In the genomic region with DNA sequence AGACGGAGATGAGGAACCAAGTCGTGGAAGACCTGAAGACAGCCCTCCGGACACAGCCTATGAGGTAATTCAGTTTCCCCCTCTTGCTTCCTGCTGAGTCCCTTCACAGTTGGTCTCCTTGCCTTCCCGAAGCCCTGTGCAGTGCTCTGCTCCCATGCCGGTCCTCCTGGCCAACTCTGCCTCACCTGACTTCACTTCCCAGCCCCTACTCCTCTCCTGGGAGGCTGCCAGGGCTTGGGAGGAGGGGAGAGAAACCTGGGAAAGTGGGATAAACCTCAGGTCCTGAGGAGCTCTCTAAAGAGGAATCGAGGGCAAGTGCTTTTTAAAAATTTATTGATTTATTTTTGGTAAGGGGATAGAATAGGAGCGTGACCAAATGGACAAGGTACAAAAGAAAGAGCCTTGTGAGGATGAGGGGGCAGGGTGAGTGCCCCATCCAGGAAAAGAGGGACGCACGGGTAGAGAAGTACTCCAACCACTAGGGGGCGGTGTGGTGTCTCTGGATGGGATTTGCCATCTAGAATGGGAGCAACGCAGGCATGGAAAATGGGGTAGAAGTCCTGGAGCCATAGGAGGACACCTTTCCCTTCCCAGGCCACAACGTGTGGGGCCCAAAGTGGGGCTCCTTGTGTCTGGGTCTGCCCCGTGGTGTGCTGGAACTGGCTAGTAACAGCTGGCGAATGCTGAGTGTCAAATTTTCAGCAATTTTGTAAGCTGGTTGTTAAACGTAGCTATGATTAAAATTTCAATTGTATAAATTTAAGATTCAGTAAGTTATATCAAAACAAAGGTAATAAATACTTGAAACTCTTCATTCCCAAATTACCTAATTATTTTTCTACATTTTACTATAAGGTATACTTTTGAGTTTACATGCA, we compare ENCODE assay signal across 8 cellular contexts.
DNase-seq lines count a peak whose midpoint lies in the region; ATAC-seq and TF ChIP-seq lines count a peak whose summit lies in the region.

No MANE protein-coding gene starts in this region.

- no peak overlapping the region for H3K27ac Mint-ChIP-seq in activated CD4-positive, alpha-beta memory T cell treated with anti-CD3 and anti-CD28 coated beads for 36 hours
- no peak overlapping the region for H3K27ac Mint-ChIP-seq in endodermal cell

- no peak overlapping the region for H3K9ac ChIP-seq in endodermal cell (ENCODE audit: extremely low read depth, low read length, poor library complexity, severe bottlenecking)

- peaks cover 14% of the 10 kb centered on the region for H3K27me3 ChIP-seq in endodermal cell (ENCODE audit: control insufficient read depth, insufficient read depth, low read length, poor library complexity, severe bottlenecking)

- H3K4me3 ChIP-seq in endodermal cell (ENCODE audit: low read length) (no peak overlapping the region), mucosa of descending colon (no peak overlapping the region)

- intact Hi-C loops in activated CD4-positive, alpha-beta memory T cell treated with anti-CD3 and anti-CD28 coated beads for 36 hours (cut with micrococcal nuclease): loop anchor here (10.0 kb wide), 1 partner anchor 440 kb away; no protein-coding TSS in a partner anchor
- intact Hi-C loops in mucosa of descending colon (cut with DNase I, micrococcal nuclease): no loop called here

- no peaks in the 10 kb centered on the region for H3K36me3 Mint-ChIP-seq in activated CD4-positive, alpha-beta memory T cell treated with anti-CD3 and anti-CD28 coated beads for 36 hours
- no peaks in the 10 kb centered on the region for H3K36me3 Mint-ChIP-seq in endodermal cell (ENCODE audit: low read depth)

- POLR2A ChIA-PET in activated CD4-positive, alpha-beta memory T cell treated with anti-CD3 and anti-CD28 coated beads for 36 hours (lab: Charles Lee): no interaction called here

- ATAC-seq in mucosa of descending colon (peak; percentile 75), GM19467 (IDR thresholded peaks at IDR 0.05; ENCODE audit: unreplicated experiment) (no peak)

- DNase-seq in NCI-H1694 (lab: John Stamatoyannopoulos, UW) (peak; percentile 33), NCI-H1694 treated with DMSO at 0.1 percent for 48 hours (lab: John Stamatoyannopoulos, UW) (no peak), NCI-H1092 treated with DMSO at 0.1 percent for 48 hours (lab: John Stamatoyannopoulos, UW) (peak; percentile 35), endodermal cell (peak; percentile 95), mucosa of descending colon (peak in 2 of 3 donors; percentile 68 to 91)
- peak; percentile 65 for DNase-seq in activated CD4-positive, alpha-beta memory T cell treated with anti-CD3 and anti-CD28 coated beads for 36 hours
- DNase-seq in stimulated activated CD8-positive, alpha-beta memory T cell treated with anti-CD3 and anti-CD28 coated beads, Interleukin-7, amount 100 ng/mL, for 48 hours (ENCODE audit: extremely low read depth in 1 of 2, low read depth in 1 of 2): peak; percentile 22 to 29

- no peak overlapping the region for H3K4me3 Mint-ChIP-seq in activated CD4-positive, alpha-beta memory T cell treated with anti-CD3 and anti-CD28 coated beads for 36 hours
- no peak overlapping the region for H3K4me3 Mint-ChIP-seq in endodermal cell

- H3K4me1 ChIP-seq in endodermal cell (ENCODE audit: control insufficient read depth, insufficient read depth, low read length) (no peaks in the 10 kb centered on the region), mucosa of descending colon (ENCODE audit: low read depth) (no peaks in the 10 kb centered on the region)

- H3K27me3 Mint-ChIP-seq in activated CD4-positive, alpha-beta memory T cell treated with anti-CD3 and anti-CD28 coated beads for 36 hours: peaks cover 8% of the 10 kb centered on the region
- peaks cover 26% of the 10 kb centered on the region for H3K27me3 Mint-ChIP-seq in endodermal cell (ENCODE audit: insufficient read depth)

- H3K9me3 ChIP-seq in endodermal cell (ENCODE audit: control insufficient read depth, low read length) (no peaks in the 10 kb centered on the region), mucosa of descending colon (no peaks in the 10 kb centered on the region)

- 71 to 89% methylated on average over 5 to 14 of the region's 15 CpGs for WGBS in endodermal cell (ENCODE audit: insufficient coverage in 1 of 2, insufficient read length in 1 of 2), 2 experiments

- CTCF ChIA-PET in activated CD4-positive, alpha-beta memory T cell treated with anti-CD3 and anti-CD28 coated beads for 36 hours (lab: Charles Lee): interaction anchor here (0.6 to 3.2 kb wide), 21 partner anchors 9 to 503 kb away, joined by 3 to 12 read pairs (median 3); no protein-coding TSS in a partner anchor

- no peaks in the 10 kb centered on the region for H3K9me3 Mint-ChIP-seq in activated CD4-positive, alpha-beta memory T cell treated with anti-CD3 and anti-CD28 coated beads for 36 hours
- no peaks in the 10 kb centered on the region for H3K9me3 Mint-ChIP-seq in endodermal cell

- TF ChIP-seq CTCF in endodermal cell (conservative IDR thresholded peaks at IDR 0.05) (peak; percentile 94), mucosa of descending colon (IDR thresholded peaks at IDR 0.05) (peak; percentile 52)

- no peak overlapping the region for H3K27ac ChIP-seq in endodermal cell (ENCODE audit: low read depth, low read length)

- no peaks in the 10 kb centered on the region for H3K4me1 Mint-ChIP-seq in activated CD4-positive, alpha-beta memory T cell treated with anti-CD3 and anti-CD28 coated beads for 36 hours (ENCODE audit: low read depth)
- H3K4me1 Mint-ChIP-seq in endodermal cell: no peaks in the 10 kb centered on the region

- H3K36me3 ChIP-seq in endodermal cell (ENCODE audit: control insufficient read depth, insufficient read depth, low read length) (no peaks in the 10 kb centered on the region), mucosa of descending colon (ENCODE audit: low read depth) (no peaks in the 10 kb centered on the region)
